ENCODE assay signal across 29 cellular contexts in the genomic region with DNA sequence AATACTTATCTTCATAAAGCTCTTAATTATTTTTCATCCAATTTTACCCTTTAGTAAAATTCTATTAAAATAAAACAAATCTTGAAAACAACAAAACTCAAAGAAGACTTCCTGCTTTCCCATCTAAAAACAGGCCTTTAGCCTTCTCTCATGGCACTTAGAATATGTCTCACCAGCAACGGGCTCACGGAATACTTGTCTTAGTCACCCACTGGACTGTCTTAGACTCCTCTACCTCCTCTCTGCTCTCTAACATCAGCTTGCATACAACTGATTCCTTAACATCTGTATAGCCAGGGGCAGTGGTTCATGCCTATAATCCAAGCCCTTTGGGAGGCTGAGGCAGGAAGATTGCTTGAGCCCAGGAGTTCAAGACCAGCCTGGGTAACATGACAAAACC. TPM values are rescaled to one million over a fixed set of nuclear protein-coding genes. Genes with fewer than 3 reads are reported as not detected.
"Had no signal": no experiment of that assay in that cellular context is flagged by ENCODE, and none has a peak within 500 bp of the region (broad histone marks: within the 10 kb centered on the region; RNA-seq: fewer than 3 reads in every experiment).

No MANE protein-coding gene starts in this region.

- H3K9me3 ChIP-seq: esophagus muscularis mucosa, gastrocnemius medialis, pancreas, prostate gland, testis, uterus had no signal

- H3K27me3 ChIP-seq: cardiac muscle cell, esophagus muscularis mucosa, gastrocnemius medialis, pancreas, testis, uterus had no signal

- FAIRE-seq: endothelial cell of umbilical vein, islet of Langerhans, pancreas had no signal

- H3K36me3 ChIP-seq: prostate gland, uterus had no signal

- ATAC-seq: activated CD8-positive, alpha-beta T cell treated with anti-CD3 and anti-CD28 coated beads for 36 hours; activated T-cell treated with anti-CD3 and anti-CD28 coated beads, Interleukin-2, amount 50 U/mL, for 4 hours; activated T-helper 17 cell treated with anti-CD3 and anti-CD28 coated beads, Interleukin-2, amount 50 U/mL, for 72 hours; gastrocnemius medialis; naive thymus-derived CD8-positive, alpha-beta T cell; T-helper 17 cell had no signal

- DNase-seq: activated B cell treated with CpG ODN at 0.5 μM for 24 hours; activated CD4-positive, alpha-beta T cell treated with anti-CD3 and anti-CD28 coated beads, Interleukin-2, amount 50 U/mL, for 1 hour; activated CD8-positive, alpha-beta T cell treated with anti-CD3 and anti-CD28 coated beads for 36 hours; activated gamma-delta T cell treated with Interleukin-2 at 50 U/mL for 16 hours; activated naive CD4-positive, alpha-beta T cell treated with anti-CD3 and anti-CD28 coated beads, Interleukin-2, amount 50 U/mL, for 16 hours; activated T-cell treated with anti-CD3 and anti-CD28 coated beads, Interleukin-2, amount 50 U/mL, for 4 hours; amniotic stem cell; cerebellar nuclear complex; gastrocnemius medialis; glutamatergic neuron; midbrain; naive thymus-derived CD8-positive, alpha-beta T cell; nucleus accumbens; pancreas; stimulated activated CD4-positive, alpha-beta T cell treated with anti-CD3 and anti-CD28 coated beads, Interleukin-15, amount 100 ng/mL, for 24 hours; stimulated activated CD4-positive, alpha-beta T cell treated with anti-CD3 and anti-CD28 coated beads, Interleukin-2, amount 100 ng/mL, for 24 hours; stimulated activated naive CD4-positive, alpha-beta T cell treated with Interleukin-2 at 50 U/mL for 16 hours; T-helper 17 cell; T1000; testis; uterus had no signal

- H3K27ac ChIP-seq: cardiac muscle cell, esophagus muscularis mucosa, gastrocnemius medialis, prostate gland, uterus had no signal

- H3K4me3 ChIP-seq: cardiac muscle cell, coronary artery, esophagus muscularis mucosa, gastrocnemius medialis, pancreas, prostate gland, testis, uterus had no signal

- H3K4me1 ChIP-seq: gastrocnemius medialis, prostate gland, uterus had no signal

RNA-seq across cellular contexts. Expression of a gene that starts 42.2 kb away (rescaled TPM):
- total RNA-seq: activated B cell treated with CpG ODN at 0.5 μM for 24 hours; activated CD8-positive, alpha-beta T cell treated with anti-CD3 and anti-CD28 coated beads for 36 hours; activated T-helper 17 cell treated with anti-CD3 and anti-CD28 coated beads, Interleukin-2, amount 50 U/mL, for 72 hours; cardiac muscle cell; endothelial cell of umbilical vein; naive thymus-derived CD8-positive, alpha-beta T cell; neural crest cell; T-helper 17 cell; testis had no signal
- polyA plus RNA-seq: endothelial cell of umbilical vein; naive thymus-derived CD8-positive, alpha-beta T cell had no signal

RNA-seq across cellular contexts. Expression of a gene that starts 59.8 kb away (rescaled TPM):
- total RNA-seq: activated CD8-positive, alpha-beta T cell treated with anti-CD3 and anti-CD28 coated beads for 36 hours; activated T-helper 17 cell treated with anti-CD3 and anti-CD28 coated beads, Interleukin-2, amount 50 U/mL, for 72 hours; cardiac muscle cell; endothelial cell of umbilical vein; naive thymus-derived CD8-positive, alpha-beta T cell; neural crest cell; T-helper 17 cell had no signal
- polyA plus RNA-seq: endothelial cell of umbilical vein; naive thymus-derived CD8-positive, alpha-beta T cell had no signal
